Comparison of ENCODE assay signal across 13 cellular contexts in the genomic region with DNA sequence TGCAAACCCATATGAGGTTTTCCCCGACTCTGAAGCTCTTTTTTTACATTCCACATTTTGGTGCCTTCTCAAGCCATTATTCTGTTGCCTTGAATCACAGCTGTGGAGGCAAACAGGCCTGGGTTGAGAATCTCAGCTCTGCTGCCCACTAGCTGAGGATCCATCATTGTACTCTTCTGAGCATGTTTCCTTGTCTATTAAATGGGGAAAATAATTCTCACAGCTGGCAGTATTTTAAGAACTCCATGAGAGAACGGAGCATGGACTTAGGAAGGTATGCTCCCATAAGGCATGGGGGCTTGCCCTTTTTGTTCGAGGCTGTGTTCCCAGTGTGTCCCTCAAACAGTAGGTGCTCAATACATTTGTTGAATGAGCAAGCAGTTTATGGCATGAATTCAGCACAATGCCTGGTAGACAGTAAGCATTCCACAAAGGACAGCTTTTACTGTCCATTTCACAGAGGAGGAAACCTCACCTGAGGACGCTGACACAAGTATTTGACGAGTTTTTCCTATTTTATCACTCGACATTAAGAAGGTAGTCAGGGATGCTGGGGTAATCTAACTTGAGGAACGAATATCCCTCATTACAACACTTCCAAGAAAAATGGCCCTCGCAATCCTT. TPM values are rescaled to one million over a fixed set of nuclear protein-coding genes. Genes with fewer than 3 reads are reported as not detected.
DNase-seq lines count a peak whose midpoint lies in the region; ATAC-seq and TF ChIP-seq lines count a peak whose summit lies in the region.
"Had no signal": no experiment of that assay in that cellular context is flagged by ENCODE, and none has a peak within 500 bp of the region (broad histone marks: within the 10 kb centered on the region; RNA-seq: fewer than 3 reads in every experiment).

No MANE protein-coding gene starts in this region.

- 0 out of 2 replicates have a peak, but pooled peaks cover 6% of the 10 kb centered on the region for H3K9me3 ChIP-seq in BLaER1
- peaks cover 10% of the 10 kb centered on the region for H3K9me3 ChIP-seq in HUES6 (ENCODE audit: control insufficient read depth, insufficient read depth, low read depth, low read length)
- H3K9me3 ChIP-seq in fibroblast of lung (ENCODE audit: control insufficient read depth, insufficient read depth, low read depth, low read length), result no peaks in the 10 kb centered on the region
- peaks cover 3% of the 10 kb centered on the region for H3K9me3 ChIP-seq in trophoblast cell (ENCODE audit: insufficient read depth, low read depth, low read length)

- H2AK5ac ChIP-seq in trophoblast cell (ENCODE audit: low read length), result no peak overlapping the region

- peaks cover 21% of the 10 kb centered on the region for H3K79me1 ChIP-seq in trophoblast cell (ENCODE audit: low read length)

- H2AFZ ChIP-seq in fibroblast of lung (ENCODE audit: low read length) (no peak overlapping the region), trophoblast cell (ENCODE audit: insufficient read depth, low read length, poor library complexity) (no peak overlapping the region)

- no peak for DNase-seq in fibroblast of lung (ENCODE audit: low read depth in 2 of 2)
- peak; percentile 9 to 10 for DNase-seq in trophoblast cell
- DNase-seq in stimulated activated CD4-positive, alpha-beta T cell treated with anti-CD3 and anti-CD28 coated beads, Interleukin-12 subunit alpha, Interleukin-12 subunit beta, amount 100 ng/mL, for 4 hours, result no peak
- DNase-seq in ecto neural progenitor cell (ENCODE audit: low spot score), result no peak
- DNase-seq: activated CD4-positive, alpha-beta T cell treated with anti-CD3 and anti-CD28 coated beads for 48 hours; activated naive CD4-positive, alpha-beta T cell; DMS53; Karpas-422; NCI-H510A had no signal

- H4K20me1 ChIP-seq in BLaER1 (peaks cover 21% of the 10 kb centered on the region), fibroblast of lung (ENCODE audit: control insufficient read depth, extremely low read depth, insufficient read depth, low read length) (no peaks in the 10 kb centered on the region)

- H2BK120ac ChIP-seq in trophoblast cell (ENCODE audit: insufficient read depth, low read length, poor library complexity), result no peak overlapping the region

- no peak overlapping the region for H3K27ac ChIP-seq in BLaER1
- H3K27ac ChIP-seq in HUES6 (ENCODE audit: low read depth, low read length), result peak overlapping the region; percentile 99; the same call in 1 of the 2 replicates
- no peak overlapping the region for H3K27ac ChIP-seq in fibroblast of lung (ENCODE audit: insufficient read depth, low read length)
- H3K27ac ChIP-seq in trophoblast cell (ENCODE audit: low read depth, low read length), result peak overlapping the region; percentile 8

- no peak overlapping the region for H2BK12ac ChIP-seq in trophoblast cell (ENCODE audit: low read length)

- no CpG with 5 or more reads among the region's 8 CpGs for WGBS in trophoblast cell (ENCODE audit: extremely low coverage, insufficient coverage, insufficient read length)

- H3K14ac ChIP-seq in trophoblast cell (ENCODE audit: low read length), result no peak overlapping the region

- ATAC-seq in GM21723 (IDR thresholded peaks at IDR 0.05; ENCODE audit: unreplicated experiment), result no peak
- ATAC-seq in HG02840 (IDR thresholded peaks at IDR 0.05; ENCODE audit: low FRiP score, unreplicated experiment), result no peak

- H3K79me2 ChIP-seq in fibroblast of lung (ENCODE audit: control insufficient read depth, insufficient read depth, low read length), result peaks cover 23% of the 10 kb centered on the region
- peaks cover 14% of the 10 kb centered on the region for H3K79me2 ChIP-seq in trophoblast cell (ENCODE audit: control insufficient read depth, insufficient read depth, low read length, poor library complexity)

- H2BK5ac ChIP-seq in trophoblast cell (ENCODE audit: low read depth, low read length, poor library complexity), result no peak overlapping the region

- H3K4me3 ChIP-seq in BLaER1, result peak overlapping the region; percentile 83; the same call in 1 of the 2 replicates
- H3K4me3 ChIP-seq in HUES6 (ENCODE audit: low read depth, low read length), result peak overlapping the region; percentile 94
- peak overlapping the region in 3 of 4 experiments; percentile 89 to 95 (median 92) for H3K4me3 ChIP-seq in fibroblast of lung (replicated peaks in 1 of 4; ENCODE audit: control extremely low read depth in 1 of 4, insufficient read depth in 1 of 4, low read depth in 3 of 4, low read length in 4 of 4)
- H3K4me3 ChIP-seq in trophoblast cell (ENCODE audit: low read depth, low read length), result no peak overlapping the region

- H3K36me3 ChIP-seq in BLaER1 (no peaks in the 10 kb centered on the region), HUES6 (ENCODE audit: control insufficient read depth, insufficient read depth, low read length) (no peaks in the 10 kb centered on the region), fibroblast of lung (ENCODE audit: control insufficient read depth, insufficient read depth, low read length) (no peaks in the 10 kb centered on the region), trophoblast cell (ENCODE audit: control insufficient read depth in 1 of 2, insufficient read depth in 2 of 2, low read length in 2 of 2) (no peaks in the 10 kb centered on the region)

- H3K9ac ChIP-seq in BLaER1 (no peak overlapping the region), HUES6 (ENCODE audit: low read length) (no peak overlapping the region), fibroblast of lung (ENCODE audit: insufficient read depth, low read length) (no peak overlapping the region), trophoblast cell (ENCODE audit: low read length) (no peak overlapping the region)

- peaks cover 29% of the 10 kb centered on the region for H3K4me1 ChIP-seq in BLaER1
- H3K4me1 ChIP-seq in HUES6 (ENCODE audit: control insufficient read depth, insufficient read depth, low read length), result peaks cover 10% of the 10 kb centered on the region
- peaks cover 3% of the 10 kb centered on the region for H3K4me1 ChIP-seq in fibroblast of lung (ENCODE audit: control insufficient read depth, extremely low read depth, insufficient read depth, low read length)
- H3K4me1 ChIP-seq in trophoblast cell (ENCODE audit: control insufficient read depth in 1 of 2, insufficient read depth in 2 of 2, low read length in 2 of 2), result peaks cover 12 to 22% of the 10 kb centered on the region in 2 experiments

- no peak overlapping the region for H3K18ac ChIP-seq in trophoblast cell (ENCODE audit: low read length)

- peak; percentile 32 to 34 for TF ChIP-seq CTCF in fibroblast of lung (conservative IDR thresholded peaks at IDR 0.05 in 1 of 2, IDR thresholded peaks at IDR 0.05 in 1 of 2; ENCODE audit: low read depth in 1 of 2, low read length in 2 of 2)

- no peak overlapping the region for H4K91ac ChIP-seq in trophoblast cell (ENCODE audit: low read depth, low read length)

- H3K27me3 ChIP-seq in BLaER1 (peaks cover 28% of the 10 kb centered on the region), HUES6 (ENCODE audit: control insufficient read depth, insufficient read depth, low read length) (no peaks in the 10 kb centered on the region), fibroblast of lung (ENCODE audit: control insufficient read depth, insufficient read depth, low read length) (no peaks in the 10 kb centered on the region), trophoblast cell (ENCODE audit: insufficient read depth, low read length) (peaks cover 4% of the 10 kb centered on the region)

- peak overlapping the region; percentile 3 for H3K23ac ChIP-seq in trophoblast cell (ENCODE audit: low read length)

- H4K8ac ChIP-seq in trophoblast cell (ENCODE audit: low read depth, low read length), result no peak overlapping the region

- H3K4me2 ChIP-seq in BLaER1 (peak overlapping the region; percentile 98), fibroblast of lung (ENCODE audit: extremely low read depth, insufficient read depth, low read length) (no peak overlapping the region), trophoblast cell (ENCODE audit: low read length) (peak overlapping the region; percentile 51)

- no peak overlapping the region for H4K12ac ChIP-seq in trophoblast cell (ENCODE audit: low read depth, low read length)

- no peak overlapping the region for H3K4ac ChIP-seq in trophoblast cell (ENCODE audit: low read depth, low read length)

RNA-seq across cellular contexts. Expression of gene PTPRG, which starts 2.2 kb away (rescaled TPM):
- total RNA-seq in fibroblast of lung, result 64.5 and 97.9 TPM in 2 replicates
- 31.7 and 67.0 TPM in 2 replicates for polyA plus RNA-seq in fibroblast of lung
- polyA plus RNA-seq in fibroblast of lung (2012), result 22.6 and 47.6 TPM in 2 replicates
- polyA minus RNA-seq in fibroblast of lung (ENCODE audit: low replicate concordance), result 68.2 and 98.8 TPM in 2 replicates
- 11.0 and 11.9 TPM in 2 replicates for polyA plus RNA-seq in trophoblast cell (2013)

Comparison
In these comparisons a context has a peak if more than half of its experiments do, and no peak if none do; other contexts are left out.
1. H3K27ac ChIP-seq: peak in HUES6 (single experiment) and trophoblast cell (single experiment); none in BLaER1 (single experiment) and fibroblast of lung (single experiment).
2. DNase-seq: peak in trophoblast cell (2 of 2); none in fibroblast of lung (0 of 2), stimulated activated CD4-positive, alpha-beta T cell treated with anti-CD3 and anti-CD28 coated beads, Interleukin-12 subunit alpha, Interleukin-12 subunit beta, amount 100 ng/mL, for 4 hours (single experiment) and ecto neural progenitor cell (single experiment).